Comparison of ENCODE assay signal across 17 cellular contexts in genomic region chr5:157539623-157540022, GRCh38. TPM values are rescaled to one million over a fixed set of nuclear protein-coding genes. Genes with fewer than 3 reads are reported as not detected.
DNase-seq lines count a peak whose midpoint lies in the region; ATAC-seq and TF ChIP-seq lines count a peak whose summit lies in the region.
"Had no signal": no experiment of that assay in that cellular context is flagged by ENCODE, and none has a peak within 500 bp of the region (broad histone marks: within the 10 kb centered on the region; RNA-seq: fewer than 3 reads in every experiment).

No MANE protein-coding gene starts in this region.

- intact Hi-C loops in esophagus muscularis mucosa (cut with DNase I), result no loop called here

- no peaks in the 10 kb centered on the region for H3K9me3 Mint-ChIP-seq in activated CD8-positive, alpha-beta memory T cell treated with anti-CD3 and anti-CD28 coated beads, Interleukin-2, amount 10 ng/mL, durations not matched to agents 7 days and 5 days (ENCODE audit: low read depth)
- no peaks in the 10 kb centered on the region for H3K9me3 Mint-ChIP-seq in stimulated activated memory B cell treated with anti-CD40 and anti-IgM and Interleukin-4, amounts not matched to agents 10 μg/mL and 1 μg/mL and 100 μg/mL, for 72 hours
- H3K9me3 Mint-ChIP-seq: naive thymus-derived CD4-positive, alpha-beta T cell had no signal

- TF ChIP-seq EP300 in esophagus muscularis mucosa (IDR thresholded peaks at IDR 0.05), result no peak

- H3K4me3 Mint-ChIP-seq in activated CD8-positive, alpha-beta memory T cell treated with anti-CD3 and anti-CD28 coated beads, Interleukin-2, amount 10 ng/mL, durations not matched to agents 7 days and 5 days, result peak overlapping the region; percentile 68
- H3K4me3 Mint-ChIP-seq in stimulated activated memory B cell treated with anti-CD40 and anti-IgM and Interleukin-4, amounts not matched to agents 10 μg/mL and 1 μg/mL and 100 μg/mL, for 72 hours, result no peak overlapping the region

- peak overlapping the region; percentile 95 for H3K27ac Mint-ChIP-seq in activated CD8-positive, alpha-beta memory T cell treated with anti-CD3 and anti-CD28 coated beads, Interleukin-2, amount 10 ng/mL, durations not matched to agents 7 days and 5 days
- peak overlapping the region; percentile 84 for H3K27ac Mint-ChIP-seq in stimulated activated memory B cell treated with anti-CD40 and anti-IgM and Interleukin-4, amounts not matched to agents 10 μg/mL and 1 μg/mL and 100 μg/mL, for 72 hours

- H3K9me3 ChIP-seq in Peyer's patch, result no peaks in the 10 kb centered on the region
- H3K9me3 ChIP-seq in esophagus muscularis mucosa, result no peaks in the 10 kb centered on the region
- H3K9me3 ChIP-seq: body of pancreas, testis had no signal

- peaks cover 63% of the 10 kb centered on the region for H3K36me3 Mint-ChIP-seq in activated CD8-positive, alpha-beta memory T cell treated with anti-CD3 and anti-CD28 coated beads, Interleukin-2, amount 10 ng/mL, durations not matched to agents 7 days and 5 days
- peaks cover 17% of the 10 kb centered on the region for H3K36me3 Mint-ChIP-seq in stimulated activated memory B cell treated with anti-CD40 and anti-IgM and Interleukin-4, amounts not matched to agents 10 μg/mL and 1 μg/mL and 100 μg/mL, for 72 hours

- no peaks in the 10 kb centered on the region for H3K27me3 Mint-ChIP-seq in activated CD8-positive, alpha-beta memory T cell treated with anti-CD3 and anti-CD28 coated beads, Interleukin-2, amount 10 ng/mL, durations not matched to agents 7 days and 5 days
- H3K27me3 Mint-ChIP-seq in stimulated activated memory B cell treated with anti-CD40 and anti-IgM and Interleukin-4, amounts not matched to agents 10 μg/mL and 1 μg/mL and 100 μg/mL, for 72 hours, result no peaks in the 10 kb centered on the region
- H3K27me3 Mint-ChIP-seq: naive thymus-derived CD4-positive, alpha-beta T cell had no signal

- CTCF ChIA-PET in activated CD8-positive, alpha-beta memory T cell treated with anti-CD3 and anti-CD28 coated beads, Interleukin-2, amount 10 ng/mL, durations not matched to agents 7 days and 5 days (lab: Charles Lee), result interaction anchor here (0.7 to 2.5 kb wide), 7 partner anchors 11 to 267 kb away, joined by 3 to 9 read pairs (median 3); no protein-coding TSS in a partner anchor

- TF ChIP-seq CTCF in Peyer's patch (IDR thresholded peaks at IDR 0.05) (no peak), esophagus muscularis mucosa (IDR thresholded peaks at IDR 0.05) (no peak)

- H3K27ac ChIP-seq in Peyer's patch, result peak overlapping the region; percentile 69 to 89 (median 80)
- H3K27ac ChIP-seq in esophagus muscularis mucosa (replicated peaks in 1 of 4), result peak overlapping the region; percentile 84 to 88 (median 87)
- H3K27ac ChIP-seq: testis, WERI-Rb-1 had no signal

- peaks cover 87% of the 10 kb centered on the region for H3K4me1 Mint-ChIP-seq in activated CD8-positive, alpha-beta memory T cell treated with anti-CD3 and anti-CD28 coated beads, Interleukin-2, amount 10 ng/mL, durations not matched to agents 7 days and 5 days
- H3K4me1 Mint-ChIP-seq in stimulated activated memory B cell treated with anti-CD40 and anti-IgM and Interleukin-4, amounts not matched to agents 10 μg/mL and 1 μg/mL and 100 μg/mL, for 72 hours, result peaks cover 65% of the 10 kb centered on the region

- H3K4me3 ChIP-seq in Peyer's patch (no peak overlapping the region), esophagus muscularis mucosa (no peak overlapping the region)
- H3K4me3 ChIP-seq: body of pancreas, testis had no signal

- no peak for DNase-seq in activated CD8-positive, alpha-beta memory T cell treated with anti-CD3 and anti-CD28 coated beads, Interleukin-2, amount 10 ng/mL, durations not matched to agents 7 days and 5 days
- no peak for DNase-seq in activated CD8-positive, alpha-beta memory T cell treated with anti-CD3 and anti-CD28 coated beads, Interleukin-2, amount 50 U/mL, for 48 hours
- DNase-seq in Peyer's patch (no peak), esophagus muscularis mucosa (ENCODE audit: extremely low spot score) (no peak), COLO668 (lab: John Stamatoyannopoulos, UW; ENCODE audit: unreplicated experiment) (no peak), mesenteric fat pad (ENCODE audit: low spot score) (no peak)
- no peak for DNase-seq in stimulated activated CD8-positive, alpha-beta memory T cell treated with anti-CD3 and anti-CD28 coated beads, Interleukin-4, amount 100 ng/mL, for 48 hours
- DNase-seq: activated T-cell treated with anti-CD3 and anti-CD28 coated beads, Interleukin-2, amount 50 U/mL, for 48 hours; body of pancreas; KBM-7; kidney; naive thymus-derived CD4-positive, alpha-beta T cell; NCI-H1930; NCI-H82; testis; WERI-Rb-1 had no signal

- no peak for TF ChIP-seq POLR2A in Peyer's patch (IDR thresholded peaks at IDR 0.05)
- no peak for TF ChIP-seq POLR2A in esophagus muscularis mucosa (IDR thresholded peaks at IDR 0.05; ENCODE audit: low read depth)

- H3K27me3 ChIP-seq in Peyer's patch, result no peaks in the 10 kb centered on the region
- H3K27me3 ChIP-seq in esophagus muscularis mucosa, result no peaks in the 10 kb centered on the region
- H3K27me3 ChIP-seq: body of pancreas, testis had no signal

- H3K36me3 ChIP-seq in Peyer's patch (peaks cover 0 to 5% (median 0%) of the 10 kb centered on the region in 3 donors), esophagus muscularis mucosa (peaks cover 0 to 15% (median 10%) of the 10 kb centered on the region in 4 donors)
- H3K36me3 ChIP-seq: WERI-Rb-1 had no signal

- ATAC-seq in activated CD8-positive, alpha-beta memory T cell treated with anti-CD3 and anti-CD28 coated beads, Interleukin-2, amount 10 ng/mL, durations not matched to agents 7 days and 5 days, result no peak
- ATAC-seq in stimulated activated memory B cell treated with anti-CD40 and anti-IgM and Interleukin-4, amounts not matched to agents 10 μg/mL and 1 μg/mL and 100 μg/mL, for 72 hours, result no peak
- ATAC-seq: body of pancreas; naive thymus-derived CD4-positive, alpha-beta T cell had no signal

- H3K4me1 ChIP-seq in Peyer's patch (peaks cover 0 to 30% (median 11%) of the 10 kb centered on the region in 4 donors), esophagus muscularis mucosa (peaks cover 47 to 97% (median 90%) of the 10 kb centered on the region in 4 donors)
- H3K4me1 ChIP-seq: body of pancreas had no signal

- WGBS in esophagus muscularis mucosa, result 42% methylated on average over 3 of the region's 3 CpGs

RNA-seq across cellular contexts. Expression of gene ADAM19, which starts 36.0 kb away (rescaled TPM):
- total RNA-seq in activated CD8-positive, alpha-beta memory T cell treated with anti-CD3 and anti-CD28 coated beads, Interleukin-2, amount 10 ng/mL, durations not matched to agents 7 days and 5 days, result 100 to 1,000 TPM; 219 to 341 TPM
- total RNA-seq in Peyer's patch (10 to 100 TPM in 1 of 4 donors, 1 to 10 TPM in 3; 1.1 to 47.9 (median 5.4) TPM), esophagus muscularis mucosa (10 to 100 TPM; 25.0 to 43.6 (median 28.1) TPM), mesenteric fat pad (9.4 TPM)

Comparison
In these comparisons a context has a peak if more than half of its experiments do, and no peak if none do; other contexts are left out.
1. RNA of gene ADAM19, which starts 36.0 kb away (total RNA-seq): 219 to 341 TPM in activated CD8-positive, alpha-beta memory T cell treated with anti-CD3 and anti-CD28 coated beads, Interleukin-2, amount 10 ng/mL, durations not matched to agents 7 days and 5 days; 25.0 to 43.6 TPM in esophagus muscularis mucosa, 9.4 TPM in mesenteric fat pad (single experiment) and 1.1 to 47.9 TPM in Peyer's patch; every median in the first group is over 4 times any median in the second.